9 cellular contexts compared by ENCODE assay signal in genomic region chr16:47144559-47144877, GRCh38. TPM values are rescaled to one million over a fixed set of nuclear protein-coding genes. Genes with fewer than 3 reads are reported as not detected.
DNase-seq lines count a peak whose midpoint lies in the region; ATAC-seq lines count a peak whose summit lies in the region.
"Had no signal": no experiment of that assay in that cellular context is flagged by ENCODE, and none has a peak within 500 bp of the region (broad histone marks: within the 10 kb centered on the region; RNA-seq: fewer than 3 reads in every experiment).

No MANE protein-coding gene starts in this region.

- H3K4me3 ChIP-seq in iPS-15b (ENCODE audit: low read depth, low read length): peak overlapping the region; percentile 60
- peak overlapping the region; percentile 29 to 56 for H3K4me3 ChIP-seq in stomach smooth muscle (ENCODE audit: low read length in 2 of 2)

- H3K36me3 ChIP-seq in iPS-15b (ENCODE audit: control insufficient read depth, insufficient read depth, low read length) (no peaks in the 10 kb centered on the region), stomach smooth muscle (ENCODE audit: control insufficient read depth in 2 of 2, insufficient read depth in 2 of 2, low read length in 2 of 2) (no peaks in the 10 kb centered on the region)

- H3K9me3 ChIP-seq in iPS-15b (ENCODE audit: control insufficient read depth, insufficient read depth, low read length) (no peaks in the 10 kb centered on the region), stomach smooth muscle (ENCODE audit: control insufficient read depth in 2 of 2, low read length in 2 of 2) (no peaks in the 10 kb centered on the region)

- H3K27ac ChIP-seq in stomach smooth muscle (ENCODE audit: low read length): no peak overlapping the region

- no peak overlapping the region for H3K27ac Mint-ChIP-seq in activated CD4-positive, alpha-beta memory T cell treated with anti-CD3 and anti-CD28 coated beads, Interleukin-2, amount 10 ng/mL, durations not matched to agents 7 days and 5 days

- peaks cover 28% of the 10 kb centered on the region for H3K27me3 ChIP-seq in iPS-15b (ENCODE audit: control insufficient read depth, insufficient read depth, low read length)
- peaks cover 13 to 41% of the 10 kb centered on the region in 2 donors for H3K27me3 ChIP-seq in stomach smooth muscle (ENCODE audit: control insufficient read depth in 1 of 2, insufficient read depth in 2 of 2, low read length in 2 of 2)

- H3K9ac ChIP-seq in iPS-15b (ENCODE audit: low read depth, low read length): no peak overlapping the region
- H3K9ac ChIP-seq in stomach smooth muscle (ENCODE audit: low read length in 2 of 2): no peak overlapping the region

- H3K4me1 Mint-ChIP-seq in activated CD4-positive, alpha-beta memory T cell treated with anti-CD3 and anti-CD28 coated beads, Interleukin-2, amount 10 ng/mL, durations not matched to agents 7 days and 5 days: peaks cover 31% of the 10 kb centered on the region

- CTCF ChIA-PET in activated CD4-positive, alpha-beta memory T cell treated with anti-CD3 and anti-CD28 coated beads, Interleukin-2, amount 10 ng/mL, durations not matched to agents 7 days and 5 days (lab: Charles Lee): interaction anchor here (1.2 to 5.3 kb wide), 12 partner anchors 16 to 1021 kb away, joined by 3 to 65 read pairs (median 6); partner anchors contain the start of genes DNAJA2, ITFG1 and PHKB

- POLR2A ChIA-PET in activated CD4-positive, alpha-beta memory T cell treated with anti-CD3 and anti-CD28 coated beads, Interleukin-2, amount 10 ng/mL, durations not matched to agents 7 days and 5 days (lab: Charles Lee): interaction anchor here (1.3 to 3.5 kb wide), 5 partner anchors 12 to 316 kb away, joined by 3 to 29 read pairs (median 4); partner anchors contain the start of genes DNAJA2, ITFG1 and PHKB

- H3K4me3 Mint-ChIP-seq in activated CD4-positive, alpha-beta memory T cell treated with anti-CD3 and anti-CD28 coated beads, Interleukin-2, amount 10 ng/mL, durations not matched to agents 7 days and 5 days: peak overlapping the region; percentile 74

- H3K9me3 Mint-ChIP-seq in activated CD4-positive, alpha-beta memory T cell treated with anti-CD3 and anti-CD28 coated beads, Interleukin-2, amount 10 ng/mL, durations not matched to agents 7 days and 5 days: no peaks in the 10 kb centered on the region

- H3K27me3 Mint-ChIP-seq in activated CD4-positive, alpha-beta memory T cell treated with anti-CD3 and anti-CD28 coated beads, Interleukin-2, amount 10 ng/mL, durations not matched to agents 7 days and 5 days: peaks cover 17% of the 10 kb centered on the region

- DNase-seq in NCI-H2196 (lab: John Stamatoyannopoulos, UW; ENCODE audit: unreplicated experiment) (peak; percentile 34), NCI-H2196 treated with DMSO at 0.1 percent for 48 hours (lab: John Stamatoyannopoulos, UW; ENCODE audit: unreplicated experiment) (no peak), SK-N-DZ (ENCODE audit: low spot score) (no peak)
- no peak for DNase-seq in activated CD4-positive, alpha-beta memory T cell treated with anti-CD3 and anti-CD28 coated beads, Interleukin-2, amount 10 ng/mL, durations not matched to agents 7 days and 5 days
- DNase-seq: NCI-H1694 had no signal

- H3K36me3 Mint-ChIP-seq in activated CD4-positive, alpha-beta memory T cell treated with anti-CD3 and anti-CD28 coated beads, Interleukin-2, amount 10 ng/mL, durations not matched to agents 7 days and 5 days (ENCODE audit: low read depth): no peaks in the 10 kb centered on the region

- peaks cover 3% of the 10 kb centered on the region for H3K4me1 ChIP-seq in iPS-15b (ENCODE audit: control insufficient read depth, insufficient read depth, low read length)
- peaks cover 19% of the 10 kb centered on the region for H3K4me1 ChIP-seq in stomach smooth muscle (ENCODE audit: control insufficient read depth, insufficient read depth, low read length)

- ATAC-seq in HG02884 (IDR thresholded peaks at IDR 0.05; ENCODE audit: unreplicated experiment) (no peak), HG03039 (IDR thresholded peaks at IDR 0.05; ENCODE audit: unreplicated experiment) (no peak)

RNA-seq across cellular contexts. Expression of gene NETO2, which starts 0.8 kb away (rescaled TPM):
- 10 to 100 TPM; 10.4 to 13.5 TPM for total RNA-seq in activated CD4-positive, alpha-beta memory T cell treated with anti-CD3 and anti-CD28 coated beads, Interleukin-2, amount 10 ng/mL, durations not matched to agents 7 days and 5 days
- polyA plus RNA-seq in SK-N-DZ (2014; cell fraction: cytosol; rRNA removed): 92.3 and 101 TPM in 2 replicates
- polyA plus RNA-seq in SK-N-DZ (2014; cell fraction: nucleus; rRNA removed): 77.1 and 109 TPM in 2 replicates
